ENCODE assay signal across 9 cellular contexts in the genomic region with DNA sequence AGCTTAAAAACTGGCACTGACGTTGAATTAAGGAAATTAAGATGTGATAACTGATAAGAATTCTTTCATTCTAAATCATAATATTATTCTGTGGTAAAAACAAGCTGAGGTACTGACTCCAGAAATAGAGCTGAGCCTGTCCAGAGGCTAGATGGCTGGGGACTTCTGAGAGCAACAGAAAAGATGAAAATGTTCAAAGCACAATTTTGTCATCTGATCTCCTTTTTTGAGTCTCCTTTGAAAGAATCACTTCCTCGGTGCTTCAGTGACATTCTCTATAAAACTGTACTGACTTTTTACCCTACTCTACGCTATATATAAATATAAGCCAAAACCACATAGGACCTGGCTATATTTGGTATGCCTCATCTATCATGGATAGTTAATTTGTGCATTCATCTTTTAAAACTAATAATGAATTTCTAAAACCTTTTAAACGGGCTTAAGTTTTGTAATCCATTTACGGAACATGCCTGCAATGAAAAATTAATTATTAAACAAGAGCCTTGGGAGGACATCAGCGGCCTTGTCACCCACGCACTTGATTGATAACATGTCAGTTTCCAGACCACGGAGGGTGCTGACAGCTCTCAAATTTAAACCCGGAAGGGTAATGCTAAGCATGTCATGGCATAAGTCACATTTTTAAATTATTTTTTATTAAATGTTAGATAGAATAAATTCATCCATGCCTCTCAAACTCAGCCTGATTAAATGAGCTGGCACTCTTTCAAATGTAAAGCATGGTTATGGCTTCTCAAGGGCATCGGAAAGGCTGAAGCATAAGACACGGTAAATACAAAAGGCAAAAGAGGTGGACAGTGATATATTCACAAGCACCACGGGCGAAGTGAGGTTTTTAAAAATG.
DNase-seq lines count a peak whose midpoint lies in the region; ATAC-seq and TF ChIP-seq lines count a peak whose summit lies in the region.
"Had no signal": no experiment of that assay in that cellular context is flagged by ENCODE, and none has a peak within 500 bp of the region (broad histone marks: within the 10 kb centered on the region; RNA-seq: fewer than 3 reads in every experiment).

No MANE protein-coding gene starts in this region.

- peaks cover 5% of the 10 kb centered on the region in 2 donors for H3K9me3 Mint-ChIP-seq in natural killer cell
- peaks cover 10% of the 10 kb centered on the region for H3K9me3 Mint-ChIP-seq in natural killer cell treated with Interleukin-12 subunit alpha and Interleukin-12 subunit beta and Interleukin-15 and Interleukin-18, amount 100 ng/mL, for 72 hours
- peaks cover 0 to 8% (median 2%) of the 10 kb centered on the region in 11 donors for H3K9me3 Mint-ChIP-seq in naive thymus-derived CD4-positive, alpha-beta T cell

- no peak overlapping the region for H3K27ac Mint-ChIP-seq in natural killer cell
- H3K27ac Mint-ChIP-seq in natural killer cell treated with Interleukin-12 subunit alpha and Interleukin-12 subunit beta and Interleukin-15 and Interleukin-18, amount 100 ng/mL, for 72 hours, result no peak overlapping the region
- H3K27ac Mint-ChIP-seq in naive thymus-derived CD4-positive, alpha-beta T cell, result no peak overlapping the region

- CTCF ChIA-PET in naive thymus-derived CD4-positive, alpha-beta T cell (lab: Charles Lee), result no interaction called here

- ATAC-seq in natural killer cell (no peak), HG03565 (IDR thresholded peaks at IDR 0.05; ENCODE audit: unreplicated experiment) (peak; percentile 19), left cardiac atrium (peak; percentile 38 to 56), omental fat pad (ENCODE audit: low FRiP score) (no peak)
- no peak for ATAC-seq in natural killer cell treated with Interleukin-12 subunit alpha and Interleukin-12 subunit beta and Interleukin-15 and Interleukin-18, amount 100 ng/mL, for 72 hours
- no peak for ATAC-seq in naive thymus-derived CD4-positive, alpha-beta T cell

- DNase-seq in natural killer cell (no peak), left cardiac atrium (no peak), omental fat pad (ENCODE audit: low spot score) (no peak)
- no peak for DNase-seq in natural killer cell treated with Interleukin-12 subunit alpha and Interleukin-12 subunit beta and Interleukin-15 and Interleukin-18, amount 100 ng/mL, for 72 hours (ENCODE audit: low spot score)
- no peak for DNase-seq in activated CD4-positive, CD25-positive, alpha-beta regulatory T cell (lab: John Stamatoyannopoulos, UW)
- DNase-seq in naive thymus-derived CD4-positive, alpha-beta T cell, result no peak
- no peak for DNase-seq in activated CD4-positive, alpha-beta T cell treated with anti-CD3 and anti-CD28 coated beads for 48 hours

- H3K4me3 Mint-ChIP-seq in natural killer cell, result peak overlapping the region; percentile 7
- no peak overlapping the region for H3K4me3 Mint-ChIP-seq in natural killer cell treated with Interleukin-12 subunit alpha and Interleukin-12 subunit beta and Interleukin-15 and Interleukin-18, amount 100 ng/mL, for 72 hours
- peak overlapping the region in 5 of 10 donors; percentile 0 to 23 (median 12) for H3K4me3 Mint-ChIP-seq in naive thymus-derived CD4-positive, alpha-beta T cell
- H3K4me3 Mint-ChIP-seq: CD4-positive, CD25-positive, alpha-beta regulatory T cell had no signal

- H3K4me1 Mint-ChIP-seq in natural killer cell, result no peaks in the 10 kb centered on the region
- H3K4me1 Mint-ChIP-seq in natural killer cell treated with Interleukin-12 subunit alpha and Interleukin-12 subunit beta and Interleukin-15 and Interleukin-18, amount 100 ng/mL, for 72 hours (ENCODE audit: low read depth in 2 of 2), result peaks cover 4 to 5% of the 10 kb centered on the region in 2 donors
- peaks cover 0 to 9% (median 4%) of the 10 kb centered on the region in 7 donors for H3K4me1 Mint-ChIP-seq in naive thymus-derived CD4-positive, alpha-beta T cell
- H3K4me1 Mint-ChIP-seq: CD4-positive, CD25-positive, alpha-beta regulatory T cell had no signal

- TF ChIP-seq CTCF in natural killer cell (IDR thresholded peaks at IDR 0.05), result no peak
- TF ChIP-seq CTCF in omental fat pad (IDR thresholded peaks at IDR 0.05), result no peak

- no peaks in the 10 kb centered on the region for H3K9me3 ChIP-seq in naive thymus-derived CD4-positive, alpha-beta T cell (ENCODE audit: control insufficient read depth in 2 of 3, low read length in 3 of 3)

- POLR2A ChIA-PET in naive thymus-derived CD4-positive, alpha-beta T cell (lab: Charles Lee), result interaction anchor here (0.7 kb wide), 1 partner anchor 82 kb away, joined by 3 read pairs; no protein-coding TSS in a partner anchor

- H3K27me3 Mint-ChIP-seq in natural killer cell (ENCODE audit: low read depth in 2 of 2), result no peaks in the 10 kb centered on the region
- H3K27me3 Mint-ChIP-seq in natural killer cell treated with Interleukin-12 subunit alpha and Interleukin-12 subunit beta and Interleukin-15 and Interleukin-18, amount 100 ng/mL, for 72 hours, result no peaks in the 10 kb centered on the region
- no peaks in the 10 kb centered on the region for H3K27me3 Mint-ChIP-seq in naive thymus-derived CD4-positive, alpha-beta T cell
- H3K27me3 Mint-ChIP-seq: CD4-positive, CD25-positive, alpha-beta regulatory T cell had no signal

- H3K4me1 ChIP-seq in naive thymus-derived CD4-positive, alpha-beta T cell (ENCODE audit: control insufficient read depth in 2 of 2, insufficient read depth in 2 of 2, low read length in 2 of 2), result no peaks in the 10 kb centered on the region

- H3K27me3 ChIP-seq in naive thymus-derived CD4-positive, alpha-beta T cell (ENCODE audit: control insufficient read depth in 2 of 2, insufficient read depth in 2 of 2, low read length in 2 of 2), result no peaks in the 10 kb centered on the region

- intact Hi-C loops in natural killer cell (cut with micrococcal nuclease) (no loop called here), left cardiac atrium (cut with DNase I) (no loop called here)
- intact Hi-C loops in naive thymus-derived CD4-positive, alpha-beta T cell (cut with micrococcal nuclease), result no loop called here

- H3K36me3 ChIP-seq in naive thymus-derived CD4-positive, alpha-beta T cell (ENCODE audit: control insufficient read depth in 2 of 3, insufficient read depth in 3 of 3, low read length in 3 of 3), result no peaks in the 10 kb centered on the region

- H3K4me3 ChIP-seq in naive thymus-derived CD4-positive, alpha-beta T cell (ENCODE audit: low read length), result no peak overlapping the region

- no peak overlapping the region for H3K27ac ChIP-seq in naive thymus-derived CD4-positive, alpha-beta T cell (ENCODE audit: low read depth, low read length)

- no peaks in the 10 kb centered on the region for H3K36me3 Mint-ChIP-seq in natural killer cell
- no peaks in the 10 kb centered on the region for H3K36me3 Mint-ChIP-seq in natural killer cell treated with Interleukin-12 subunit alpha and Interleukin-12 subunit beta and Interleukin-15 and Interleukin-18, amount 100 ng/mL, for 72 hours
- no peaks in the 10 kb centered on the region for H3K36me3 Mint-ChIP-seq in naive thymus-derived CD4-positive, alpha-beta T cell
- H3K36me3 Mint-ChIP-seq: CD4-positive, CD25-positive, alpha-beta regulatory T cell had no signal

Comparison
In these comparisons a context has a peak if more than half of its experiments do, and no peak if none do; other contexts are left out.
1. ATAC-seq: peak in HG03565 (single experiment) and left cardiac atrium (2 of 2); none in natural killer cell (0 of 3), natural killer cell treated with Interleukin-12 subunit alpha and Interleukin-12 subunit beta and Interleukin-15 and Interleukin-18, amount 100 ng/mL, for 72 hours (0 of 2), omental fat pad (single experiment) and naive thymus-derived CD4-positive, alpha-beta T cell (single experiment).